In genomic region chr6:36195471-36196048, GRCh38 we compare ENCODE assay signal across 8 cellular contexts. TPM values are rescaled to one million over a fixed set of nuclear protein-coding genes. Genes with fewer than 3 reads are reported as not detected.
DNase-seq lines count a peak whose midpoint lies in the region; ATAC-seq and TF ChIP-seq lines count a peak whose summit lies in the region.

No MANE protein-coding gene starts in this region.

- H3K4me3 ChIP-seq in WERI-Rb-1 (ENCODE audit: low read depth, low read length) (peak overlapping the region; percentile 75), right cardiac atrium (ENCODE audit: low read length) (peak overlapping the region; percentile 83)

- H3K9me3 Mint-ChIP-seq in stimulated activated memory B cell treated with anti-CD40 and anti-IgM and Interleukin-4, amounts not matched to agents 10 μg/mL and 1 μg/mL and 100 μg/mL, for 72 hours = no peaks in the 10 kb centered on the region

- H3K27me3 ChIP-seq in WERI-Rb-1 (ENCODE audit: insufficient read depth, low read depth, severe bottlenecking) = no peaks in the 10 kb centered on the region
- no peaks in the 10 kb centered on the region for H3K27me3 ChIP-seq in right cardiac atrium (ENCODE audit: control insufficient read depth, insufficient read depth)

- peak overlapping the region; percentile 86 for H3K27ac Mint-ChIP-seq in stimulated activated memory B cell treated with anti-CD40 and anti-IgM and Interleukin-4, amounts not matched to agents 10 μg/mL and 1 μg/mL and 100 μg/mL, for 72 hours

- peaks cover 11% of the 10 kb centered on the region for H3K36me3 Mint-ChIP-seq in stimulated activated memory B cell treated with anti-CD40 and anti-IgM and Interleukin-4, amounts not matched to agents 10 μg/mL and 1 μg/mL and 100 μg/mL, for 72 hours

- 31% methylated on average over 6 of the region's 6 CpGs for WGBS in right cardiac atrium

- TF ChIP-seq CTCF in WERI-Rb-1 (IDR thresholded peaks at IDR 0.05; ENCODE audit: low read depth, low read length) (no peak), GM20000 (IDR thresholded peaks at IDR 0.05; ENCODE audit: extremely low read depth, missing control alignments) (no peak)

- H3K27ac ChIP-seq in WERI-Rb-1 = peak overlapping the region; percentile 90
- H3K27ac ChIP-seq in right cardiac atrium (ENCODE audit: low read length) = peak overlapping the region; percentile 83

- no peaks in the 10 kb centered on the region for H3K27me3 Mint-ChIP-seq in stimulated activated memory B cell treated with anti-CD40 and anti-IgM and Interleukin-4, amounts not matched to agents 10 μg/mL and 1 μg/mL and 100 μg/mL, for 72 hours

- H3K9me3 ChIP-seq in WERI-Rb-1 (ENCODE audit: severe bottlenecking) = peaks cover 6% of the 10 kb centered on the region
- H3K9me3 ChIP-seq in right cardiac atrium (ENCODE audit: control insufficient read depth, low read length) = no peaks in the 10 kb centered on the region

- intact Hi-C loops in right cardiac atrium (cut with DNase I) = loop anchor here in 3 of 4 donors (5.0 to 10.0 kb wide), 3 partner anchors 73 to 168 kb away; partner anchors contain the start of gene MAPK14 (in 2 of the 3)

- peaks cover 6% of the 10 kb centered on the region for H3K4me1 ChIP-seq in right cardiac atrium (ENCODE audit: control insufficient read depth, insufficient read depth, low read length)

- DNase-seq in NCI-H345 (lab: John Stamatoyannopoulos, UW) (peak; percentile 2), NCI-H345 treated with DMSO at 0.1 percent for 48 hours (lab: John Stamatoyannopoulos, UW; ENCODE audit: unreplicated experiment) (no peak), WERI-Rb-1 (no peak), right cardiac atrium (no peak), HuH-7 (ENCODE audit: low spot score) (no peak), GM20000 (ENCODE audit: low spot score) (no peak)

- ATAC-seq in right cardiac atrium = no peak
- ATAC-seq in stimulated activated memory B cell treated with anti-CD40 and anti-IgM and Interleukin-4, amounts not matched to agents 10 μg/mL and 1 μg/mL and 100 μg/mL, for 72 hours = no peak
- ATAC-seq in GM21825 (IDR thresholded peaks at IDR 0.05; ENCODE audit: unreplicated experiment) = no peak

- peak overlapping the region; percentile 91 for H3K4me3 Mint-ChIP-seq in stimulated activated memory B cell treated with anti-CD40 and anti-IgM and Interleukin-4, amounts not matched to agents 10 μg/mL and 1 μg/mL and 100 μg/mL, for 72 hours

- H3K36me3 ChIP-seq in WERI-Rb-1 = peaks cover 30% of the 10 kb centered on the region

- H3K4me1 Mint-ChIP-seq in stimulated activated memory B cell treated with anti-CD40 and anti-IgM and Interleukin-4, amounts not matched to agents 10 μg/mL and 1 μg/mL and 100 μg/mL, for 72 hours = peaks cover 26% of the 10 kb centered on the region

RNA-seq across cellular contexts. Expression of gene BRPF3, which starts 1.0 kb away (rescaled TPM):
- total RNA-seq in right cardiac atrium = 10 to 100 TPM; 22.1 to 29.8 (median 23.7) TPM
- 13.8 TPM for polyA plus RNA-seq in right cardiac atrium
